In the genomic region with DNA sequence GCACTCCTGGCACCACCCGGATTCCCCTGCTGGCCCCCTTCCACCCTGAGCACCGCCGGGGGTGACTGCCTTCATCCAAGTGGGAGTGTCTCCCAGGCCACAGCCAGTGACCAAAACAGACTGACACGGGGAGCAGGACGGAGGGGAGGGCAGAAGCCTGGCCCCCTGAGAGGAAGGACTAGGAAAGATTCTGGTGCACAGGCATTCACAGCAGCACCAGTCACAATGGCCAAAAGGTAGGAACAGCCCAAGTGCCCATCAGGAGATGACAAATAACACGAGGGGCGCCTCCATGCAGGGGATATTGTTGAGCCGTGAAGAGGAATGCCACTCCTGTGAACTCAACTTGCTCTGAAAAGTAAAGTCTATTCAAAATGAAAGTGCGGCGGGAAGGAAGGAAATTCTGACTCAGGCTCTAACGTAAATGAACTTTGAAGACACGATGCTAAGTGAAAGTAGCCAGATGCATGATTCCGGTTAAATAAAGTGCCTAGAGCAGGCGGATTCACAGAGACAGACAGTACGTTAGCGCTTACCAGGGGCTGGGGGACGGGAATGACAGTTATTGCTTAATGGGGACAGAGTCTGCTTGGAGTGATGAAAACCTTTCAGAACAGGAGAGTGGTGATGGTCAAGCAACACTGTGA, we compare ENCODE assay signal across 1 cellular context.
TF ChIP-seq lines count a peak whose summit lies in the region.

No MANE protein-coding gene starts in this region.

TF ChIP-seq in GM12878, 131 proteins besides CTCF, POLR2A, EP300 and RAD21 (continued from another document and continues in another):
- TF ChIP-seq NR2C1 (IDR thresholded peaks at IDR 0.05) (no peak), PRDM15 (CRISPR knock-in tag; IDR thresholded peaks at IDR 0.05) (no peak), BCL11A (IDR thresholded peaks at IDR 0.05; ENCODE audit: low read depth, low read length) (peak; percentile 96), CHD4 (IDR thresholded peaks at IDR 0.05) (no peak), ETV6 (conservative IDR thresholded peaks at IDR 0.05 in 1 of 2, IDR thresholded peaks at IDR 0.05 in 1 of 2; ENCODE audit: borderline replicate concordance in 1 of 2, low read depth in 1 of 2) (peak in 1 of 2 experiments; percentile 100; a peak in 2 of 4 replicates), POU2F2 (IDR thresholded peaks at IDR 0.05; ENCODE audit: borderline replicate concordance, low read depth, low read length) (peak; percentile 73; the same call in 2 of the 3 replicates), CBX3 (IDR thresholded peaks at IDR 0.05; ENCODE audit: borderline replicate concordance, low read depth) (no peak), JUNB (IDR thresholded peaks at IDR 0.05) (peak; percentile 99), TCF12 (IDR thresholded peaks at IDR 0.05; ENCODE audit: low read depth, low read length) (peak; percentile 72; the same call in 1 of the 2 replicates), ZNF592 (IDR thresholded peaks at IDR 0.05) (no peak), EZH2 (IDR thresholded peaks at IDR 0.05; ENCODE audit: borderline replicate concordance, control insufficient read depth, low read depth, low read length) (no peak), IRF4 (IDR thresholded peaks at IDR 0.05; ENCODE audit: low read depth, low read length) (peak; percentile 98), ZBTB33 (IDR thresholded peaks at IDR 0.05) (no peak), KLF5 (IDR thresholded peaks at IDR 0.05; ENCODE audit: partially characterized antibody) (no peak), YY1 (IDR thresholded peaks at IDR 0.05; ENCODE audit: low read depth, low read length) (peak; percentile 25; the same call in 1 of the 2 replicates), ELK1 (IDR thresholded peaks at IDR 0.05; ENCODE audit: low read depth, low read length) (no peak), SPI1 (IDR thresholded peaks at IDR 0.05; ENCODE audit: borderline replicate concordance, insufficient read depth, low read depth, low read length) (no peak; the same call in 1 of the 2 replicates), NFIC (IDR thresholded peaks at IDR 0.05; ENCODE audit: low read depth, low read length) (peak; percentile 96), NR2F1 (conservative IDR thresholded peaks at IDR 0.05) (peak; percentile 58; the same call in 1 of the 2 replicates), CREB1 (IDR thresholded peaks at IDR 0.05; ENCODE audit: low read depth) (peak; percentile 79), JUND (IDR thresholded peaks at IDR 0.05; ENCODE audit: low read depth, low read length) (peak; percentile 90), ZZZ3 (IDR thresholded peaks at IDR 0.05; ENCODE audit: control insufficient read depth, insufficient read length, low read depth) (no peak), ZNF274 (IDR thresholded peaks at IDR 0.05; ENCODE audit: insufficient read depth, insufficient read length) (no peak), SMAD1 (IDR thresholded peaks at IDR 0.05; ENCODE audit: low read depth, partially characterized antibody) (no peak), SP1 (IDR thresholded peaks at IDR 0.05; ENCODE audit: low read depth, low read length) (peak; percentile 74), MYC (IDR thresholded peaks at IDR 0.05; ENCODE audit: insufficient read depth, insufficient read length, insufficient replicate concordance, low read length, severe bottlenecking) (no peak)
- TF ChIP-seq, protein P1, sequence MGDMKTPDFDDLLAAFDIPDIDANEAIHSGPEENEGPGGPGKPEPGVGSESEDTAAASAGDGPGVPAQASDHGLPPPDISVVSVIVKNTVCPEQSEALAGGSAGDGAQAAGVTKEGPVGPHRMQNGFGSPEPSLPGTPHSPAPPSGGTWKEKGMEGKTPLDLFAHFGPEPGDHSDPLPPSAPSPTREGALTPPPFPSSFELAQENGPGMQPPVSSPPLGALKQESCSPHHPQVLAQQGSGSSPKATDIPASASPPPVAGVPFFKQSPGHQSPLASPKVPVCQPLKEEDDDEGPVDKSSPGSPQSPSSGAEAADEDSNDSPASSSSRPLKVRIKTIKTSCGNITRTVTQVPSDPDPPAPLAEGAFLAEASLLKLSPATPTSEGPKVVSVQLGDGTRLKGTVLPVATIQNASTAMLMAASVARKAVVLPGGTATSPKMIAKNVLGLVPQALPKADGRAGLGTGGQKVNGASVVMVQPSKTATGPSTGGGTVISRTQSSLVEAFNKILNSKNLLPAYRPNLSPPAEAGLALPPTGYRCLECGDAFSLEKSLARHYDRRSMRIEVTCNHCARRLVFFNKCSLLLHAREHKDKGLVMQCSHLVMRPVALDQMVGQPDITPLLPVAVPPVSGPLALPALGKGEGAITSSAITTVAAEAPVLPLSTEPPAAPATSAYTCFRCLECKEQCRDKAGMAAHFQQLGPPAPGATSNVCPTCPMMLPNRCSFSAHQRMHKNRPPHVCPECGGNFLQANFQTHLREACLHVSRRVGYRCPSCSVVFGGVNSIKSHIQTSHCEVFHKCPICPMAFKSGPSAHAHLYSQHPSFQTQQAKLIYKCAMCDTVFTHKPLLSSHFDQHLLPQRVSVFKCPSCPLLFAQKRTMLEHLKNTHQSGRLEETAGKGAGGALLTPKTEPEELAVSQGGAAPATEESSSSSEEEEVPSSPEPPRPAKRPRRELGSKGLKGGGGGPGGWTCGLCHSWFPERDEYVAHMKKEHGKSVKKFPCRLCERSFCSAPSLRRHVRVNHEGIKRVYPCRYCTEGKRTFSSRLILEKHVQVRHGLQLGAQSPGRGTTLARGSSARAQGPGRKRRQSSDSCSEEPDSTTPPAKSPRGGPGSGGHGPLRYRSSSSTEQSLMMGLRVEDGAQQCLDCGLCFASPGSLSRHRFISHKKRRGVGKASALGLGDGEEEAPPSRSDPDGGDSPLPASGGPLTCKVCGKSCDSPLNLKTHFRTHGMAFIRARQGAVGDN (IDR thresholded peaks at IDR 0.05), result no peak
- TF ChIP-seq, protein P2, sequence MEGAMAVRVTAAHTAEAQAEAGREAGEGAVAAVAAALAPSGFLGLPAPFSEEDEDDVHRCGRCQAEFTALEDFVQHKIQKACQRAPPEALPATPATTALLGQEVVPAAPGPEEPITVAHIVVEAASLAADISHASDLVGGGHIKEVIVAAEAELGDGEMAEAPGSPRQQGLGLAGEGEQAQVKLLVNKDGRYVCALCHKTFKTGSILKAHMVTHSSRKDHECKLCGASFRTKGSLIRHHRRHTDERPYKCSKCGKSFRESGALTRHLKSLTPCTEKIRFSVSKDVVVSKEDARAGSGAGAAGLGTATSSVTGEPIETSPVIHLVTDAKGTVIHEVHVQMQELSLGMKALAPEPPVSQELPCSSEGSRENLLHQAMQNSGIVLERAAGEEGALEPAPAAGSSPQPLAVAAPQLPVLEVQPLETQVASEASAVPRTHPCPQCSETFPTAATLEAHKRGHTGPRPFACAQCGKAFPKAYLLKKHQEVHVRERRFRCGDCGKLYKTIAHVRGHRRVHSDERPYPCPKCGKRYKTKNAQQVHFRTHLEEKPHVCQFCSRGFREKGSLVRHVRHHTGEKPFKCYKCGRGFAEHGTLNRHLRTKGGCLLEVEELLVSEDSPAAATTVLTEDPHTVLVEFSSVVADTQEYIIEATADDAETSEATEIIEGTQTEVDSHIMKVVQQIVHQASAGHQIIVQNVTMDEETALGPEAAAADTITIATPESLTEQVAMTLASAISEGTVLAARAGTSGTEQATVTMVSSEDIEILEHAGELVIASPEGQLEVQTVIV (IDR thresholded peaks at IDR 0.05; ENCODE audit: borderline replicate concordance, partially characterized antibody), result no peak
- TF ChIP-seq, protein P3, sequence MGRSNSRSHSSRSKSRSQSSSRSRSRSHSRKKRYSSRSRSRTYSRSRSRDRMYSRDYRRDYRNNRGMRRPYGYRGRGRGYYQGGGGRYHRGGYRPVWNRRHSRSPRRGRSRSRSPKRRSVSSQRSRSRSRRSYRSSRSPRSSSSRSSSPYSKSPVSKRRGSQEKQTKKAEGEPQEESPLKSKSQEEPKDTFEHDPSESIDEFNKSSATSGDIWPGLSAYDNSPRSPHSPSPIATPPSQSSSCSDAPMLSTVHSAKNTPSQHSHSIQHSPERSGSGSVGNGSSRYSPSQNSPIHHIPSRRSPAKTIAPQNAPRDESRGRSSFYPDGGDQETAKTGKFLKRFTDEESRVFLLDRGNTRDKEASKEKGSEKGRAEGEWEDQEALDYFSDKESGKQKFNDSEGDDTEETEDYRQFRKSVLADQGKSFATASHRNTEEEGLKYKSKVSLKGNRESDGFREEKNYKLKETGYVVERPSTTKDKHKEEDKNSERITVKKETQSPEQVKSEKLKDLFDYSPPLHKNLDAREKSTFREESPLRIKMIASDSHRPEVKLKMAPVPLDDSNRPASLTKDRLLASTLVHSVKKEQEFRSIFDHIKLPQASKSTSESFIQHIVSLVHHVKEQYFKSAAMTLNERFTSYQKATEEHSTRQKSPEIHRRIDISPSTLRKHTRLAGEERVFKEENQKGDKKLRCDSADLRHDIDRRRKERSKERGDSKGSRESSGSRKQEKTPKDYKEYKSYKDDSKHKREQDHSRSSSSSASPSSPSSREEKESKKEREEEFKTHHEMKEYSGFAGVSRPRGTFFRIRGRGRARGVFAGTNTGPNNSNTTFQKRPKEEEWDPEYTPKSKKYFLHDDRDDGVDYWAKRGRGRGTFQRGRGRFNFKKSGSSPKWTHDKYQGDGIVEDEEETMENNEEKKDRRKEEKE (IDR thresholded peaks at IDR 0.05), result no peak
